Comparison of ENCODE assay signal across 10 cellular contexts in genomic region chr19:13100871-13101589, GRCh38. TPM values are rescaled to one million over a fixed set of nuclear protein-coding genes. Genes with fewer than 3 reads are reported as not detected.
A peak's percentile ranks its signal among the peaks of the same experiment; 100 is the strongest.
DNase-seq lines count a peak whose midpoint lies in the region; ATAC-seq, FAIRE-seq and TF ChIP-seq lines count a peak whose summit lies in the region.
"Had no signal": no experiment of that assay in that cellular context is flagged by ENCODE, and none has a peak within 500 bp of the region (broad histone marks: within the 10 kb centered on the region; RNA-seq: fewer than 3 reads in every experiment).

No MANE protein-coding gene starts in this region.

- H3K9me1 ChIP-seq in K562 (ENCODE audit: control insufficient read depth, insufficient read depth, low read length), result no peaks in the 10 kb centered on the region

- H3K9me3 ChIP-seq in H9 (ENCODE audit: control insufficient read depth, low read depth, low read length) (no peaks in the 10 kb centered on the region), K562 (replicated peaks; ENCODE audit: control insufficient read depth, insufficient read depth, low read depth, low read length) (no peaks in the 10 kb centered on the region), mesodermal cell (ENCODE audit: control insufficient read depth, low read length) (no peaks in the 10 kb centered on the region)

- H3K4me1 Mint-ChIP-seq in H9, result peaks cover 18 to 32% of the 10 kb centered on the region in 2 experiments

- TF ChIP-seq EP300 in K562 (IDR thresholded peaks at IDR 0.05; ENCODE audit: low read length), result no peak

- no peak overlapping the region for H3K14ac ChIP-seq in H9 (ENCODE audit: insufficient read depth, low read length)

- intact Hi-C loops in K562 (cut with micrococcal nuclease), result loop anchor here (10.0 kb wide), 1 partner anchor 134 kb away; no protein-coding TSS in a partner anchor

- CTCF ChIA-PET in K562 (lab: Yijun Ruan, JAX; ENCODE audit: low intra/inter-chr PET ratio), result interaction anchor here (1.2 kb wide), 1 partner anchor 162 kb away, joined by 5 read pairs; no protein-coding TSS in a partner anchor
- CTCF ChIA-PET in GM10248 (lab: Yijun Ruan, JAX), result interaction anchor here (0.7 to 2.7 kb wide), 6 partner anchors 14 to 136 kb away, joined by 3 to 14 read pairs (median 5); no protein-coding TSS in a partner anchor

- ATAC-seq in K562 (peak; percentile 6; the same call in 2 of the 3 replicates), HG02840 (IDR thresholded peaks at IDR 0.05; ENCODE audit: low FRiP score, unreplicated experiment) (no peak)

- POLR2A ChIA-PET in K562 (lab: Yijun Ruan, JAX) (interaction anchor here (0.5 to 3.1 kb wide), 11 partner anchors 11 to 181 kb away, joined by 3 to 16 read pairs (median 3); no protein-coding TSS in a partner anchor), GM10248 (lab: Yijun Ruan, JAX) (interaction anchor here (0.6 to 0.7 kb wide), 2 partner anchors 32 to 54 kb away, joined by 3 to 7 read pairs; no protein-coding TSS in a partner anchor)

- no peak overlapping the region for H2BK120ac ChIP-seq in H9 (ENCODE audit: low read depth, low read length, poor library complexity, severe bottlenecking)

- no peak overlapping the region for H2AK5ac ChIP-seq in H9 (ENCODE audit: insufficient read length, low read length)

- H3K9ac ChIP-seq in H9 (ENCODE audit: extremely low read depth, insufficient read length, low read length), result no peak overlapping the region
- H3K9ac ChIP-seq in K562 (ENCODE audit: insufficient read depth in 1 of 2, low read depth in 2 of 2, low read length in 2 of 2), result peak overlapping the region; percentile 95 to 99

- H3K9me3 Mint-ChIP-seq in H9, result peaks cover 7% of the 10 kb centered on the region in 2 experiments; a peak in 4 of 5 replicates
- H3K9me3 Mint-ChIP-seq: nephron had no signal

- H3T11ph ChIP-seq in H9 (ENCODE audit: low read length), result no peak overlapping the region

- H4K91ac ChIP-seq in H9 (ENCODE audit: insufficient read length, low read depth, low read length), result no peak overlapping the region

- no peak overlapping the region for H4K5ac ChIP-seq in H9 (ENCODE audit: insufficient read length, low read depth, low read length)

- H3K23me2 ChIP-seq in H9 (ENCODE audit: insufficient read length, low read depth, low read length, poor library complexity, severe bottlenecking), result peaks cover 3% of the 10 kb centered on the region

- no peak overlapping the region for H2BK5ac ChIP-seq in H9 (ENCODE audit: insufficient read length, low read length)

- 0 out of 5 replicates have a peak overlapping the region, but pooled peaks of 1 of the 2 experiments have one; percentile 68 for H3K4me3 Mint-ChIP-seq in H9

- H3K23ac ChIP-seq in H9 (ENCODE audit: insufficient read length, low read depth, low read length), result no peak overlapping the region

- no peaks in the 10 kb centered on the region for H3K4me1 ChIP-seq in H9 (ENCODE audit: insufficient read depth, low read length)
- H3K4me1 ChIP-seq in K562 (replicated peaks in 1 of 2; ENCODE audit: control insufficient read depth in 2 of 2, insufficient read depth in 2 of 2, low read length in 2 of 2), result peaks cover 32 to 77% of the 10 kb centered on the region in 2 experiments
- peaks cover 17% of the 10 kb centered on the region for H3K4me1 ChIP-seq in mesodermal cell (ENCODE audit: control insufficient read depth, insufficient read depth, low read length, poor library complexity, severe bottlenecking)

- no peak overlapping the region for H3K27ac ChIP-seq in H9 (ENCODE audit: insufficient read length, low read depth, low read length)
- peak overlapping the region; percentile 98 for H3K27ac ChIP-seq in K562 (ENCODE audit: extremely low read depth, low read depth, low read length)
- H3K27ac ChIP-seq in mesodermal cell (ENCODE audit: low read depth, low read length, severe bottlenecking), result no peak overlapping the region

- no peak overlapping the region for H3K18ac ChIP-seq in H9 (ENCODE audit: insufficient read length, low read depth, low read length)

- no peak overlapping the region for H2BK15ac ChIP-seq in H9 (ENCODE audit: low read depth, low read length)

- H3K79me2 ChIP-seq in H9 (ENCODE audit: insufficient read depth, low read length) (no peaks in the 10 kb centered on the region), K562 (ENCODE audit: control insufficient read depth, insufficient read depth, low read length) (peaks cover 60% of the 10 kb centered on the region)

- in situ Hi-C loops in K562 (cut with MboI), result no loop called here

- H2BK20ac ChIP-seq in H9 (ENCODE audit: low read depth, low read length, poor library complexity, severe bottlenecking), result no peak overlapping the region

- H3K36me3 ChIP-seq in K562 (ENCODE audit: control insufficient read depth, insufficient read depth, low read length) (peaks cover 44% of the 10 kb centered on the region), mesodermal cell (ENCODE audit: control insufficient read depth, insufficient read depth, low read length) (peaks cover 13% of the 10 kb centered on the region)

- H2BK12ac ChIP-seq in H9 (ENCODE audit: insufficient read length, low read depth, low read length), result no peak overlapping the region

- TF ChIP-seq RAD21 in K562 (CRISPR knock-in tag; conservative IDR thresholded peaks at IDR 0.05 in 1 of 2, IDR thresholded peaks at IDR 0.05 in 1 of 2), result peak; percentile 44 to 62

- peak; percentile 31 for TF ChIP-seq CTCF in AG10803 (conservative IDR thresholded peaks at IDR 0.05; ENCODE audit: low read length)
- TF ChIP-seq CTCF in H9 (conservative IDR thresholded peaks at IDR 0.05), result peak; percentile 62
- peak; percentile 84 to 97 (median 94) for TF ChIP-seq CTCF in K562 (IDR thresholded peaks at IDR 0.05 in 2 of 3, conservative IDR thresholded peaks at IDR 0.05 in 1 of 3; ENCODE audit: insufficient read depth in 2 of 3, low read depth in 1 of 3, low read length in 3 of 3)
- TF ChIP-seq CTCF in GM10248 (IDR thresholded peaks at IDR 0.05; ENCODE audit: control extremely low read depth, extremely low read depth, low read depth, missing control alignments), result no peak

- H4K20me1 ChIP-seq in H9 (ENCODE audit: control insufficient read depth, insufficient read depth, insufficient read length), result peaks cover 3% of the 10 kb centered on the region
- H4K20me1 ChIP-seq in K562 (replicated peaks; ENCODE audit: control insufficient read depth, insufficient read depth, low read length), result no peaks in the 10 kb centered on the region

- H3K56ac ChIP-seq in H9 (ENCODE audit: insufficient read length, low read depth, low read length), result no peak overlapping the region

- H3K27ac Mint-ChIP-seq in H9, result no peak overlapping the region
- H3K27ac Mint-ChIP-seq: nephron had no signal

- BruUV-seq in K562 (replicated peaks; lab: Mats Ljungman, UMichigan), result no TSS peak

- H3K27me3 ChIP-seq in H9 (ENCODE audit: insufficient read depth, low read length) (peaks cover 33% of the 10 kb centered on the region; the same call in 1 of the 2 replicates), K562 (ENCODE audit: control insufficient read depth in 2 of 2, insufficient read depth in 2 of 2, low read length in 2 of 2) (no peaks in the 10 kb centered on the region)

- no peak overlapping the region for H3K4me2 ChIP-seq in H9 (ENCODE audit: insufficient read depth, insufficient read length, low read length)
- peak overlapping the region; percentile 99 for H3K4me2 ChIP-seq in K562 (ENCODE audit: insufficient read depth, low read length)

- H2AFZ ChIP-seq in H9 (ENCODE audit: low read length), result no peak overlapping the region
- H2AFZ ChIP-seq in K562 (ENCODE audit: low read depth, low read length), result no peak overlapping the region

- WGBS in H9 (ENCODE audit: extremely low coverage, insufficient read length, low lambda C conversion rate), result no CpG with 5 or more reads among the region's 18 CpGs
- WGBS in K562 (ENCODE audit: insufficient coverage, low coverage, missing lambda C conversion rate), result 12% methylated on average over 11 of the region's 18 CpGs
- 82 to 85% methylated on average over 14 to 15 of the region's 18 CpGs for WGBS in mesodermal cell (ENCODE audit: insufficient coverage in 2 of 2), 2 experiments

- DNase-seq in AG10803 (ENCODE audit: low read depth) (no peak), H9 (no peak), K562 (ENCODE audit: extremely low read depth in 1 of 4, low spot score in 3 of 4) (peak; percentile 56 to 81 (median 61)), GM19239 (ENCODE audit: insufficient read length, low spot score) (no peak), LoVo (ENCODE audit: low spot score) (no peak), GM10248 (ENCODE audit: extremely low spot score) (no peak)

- no peak overlapping the region for H3K4me3 ChIP-seq in AG10803 (ENCODE audit: low read length)
- peak overlapping the region; percentile 98 for H3K4me3 ChIP-seq in K562
- H3K4me3 ChIP-seq in mesodermal cell (ENCODE audit: extremely low read depth, insufficient read depth, low read length, poor library complexity, severe bottlenecking), result peak overlapping the region; percentile 35

- FAIRE-seq in K562 (lab: Jason Lieb, UNC) (peak; percentile 51), GM19239 (lab: Jason Lieb, UNC) (no peak)

- no peaks in the 10 kb centered on the region for H3K79me1 ChIP-seq in H9 (ENCODE audit: insufficient read depth, low read depth, low read length, poor library complexity, severe bottlenecking)

- H3K36me3 Mint-ChIP-seq in H9 (ENCODE audit: insufficient read depth in 1 of 3, low read depth in 3 of 3), result peaks cover 0 to 3% (median 2%) of the 10 kb centered on the region in 3 experiments; a peak in 3 of 7 replicates

- TF ChIP-seq POLR2A in K562 (conservative IDR thresholded peaks at IDR 0.05), result peak; percentile 31; the same call in 1 of the 2 replicates

- peaks cover 66% of the 10 kb centered on the region for H3K27me3 Mint-ChIP-seq in H9 (ENCODE audit: low read depth)

- no peak overlapping the region for H4K8ac ChIP-seq in H9 (replicated peaks; ENCODE audit: insufficient read length, low read depth, low read length)

- no peak overlapping the region for H3K4ac ChIP-seq in H9 (ENCODE audit: low read depth, low read length)

RNA-seq across cellular contexts. Expression of gene LYL1, which starts 1.6 kb away (rescaled TPM):
- 0.63 and 0.86 TPM in 2 replicates for total RNA-seq in H9 (2021)
- total RNA-seq in K562 (2011; cell fraction: chromatin; rRNA removed; ENCODE audit: low replicate concordance), result 54.5 and 112 TPM in 2 replicates
- total RNA-seq in K562 (2011; cell fraction: nucleolus; rRNA removed), result 105 and 123 TPM in 2 replicates
- 74.6 and 89.7 TPM in 2 replicates for total RNA-seq in K562 (2011; cell fraction: nucleoplasm; rRNA removed)
- 266 and 312 TPM in 2 replicates for total RNA-seq in K562 (2014; rRNA removed)
- 13.2 and 17.7 TPM in 2 replicates for total RNA-seq in K562 (2014; rRNA removed; fragmentation: Illumina TruSeq; extraction: Trizol)
- total RNA-seq in K562 (2015; rRNA removed; fragmentation: Illumina TruSeq; extraction: Trizol), result 89.9 and 108 TPM in 2 replicates
- 216 and 218 TPM in 2 replicates for total RNA-seq in K562 (2021)
- polyA plus RNA-seq in K562 (2011; rRNA removed), result 34.0 and 47.0 TPM in 2 replicates
- polyA plus RNA-seq in K562 (2011; cell fraction: cytosol; rRNA removed), result 73.1 and 246 TPM in 2 replicates
- polyA plus RNA-seq in K562 (2011; cell fraction: nucleus; rRNA removed), result 76.6 and 132 TPM in 2 replicates
- polyA plus RNA-seq in K562 (2012), result 144 and 229 TPM in 2 replicates
- polyA plus RNA-seq in K562 (2014; fragmentation: Illumina TruSeq; extraction: Trizol), result 17.8 and 71.5 TPM in 2 replicates
- polyA plus RNA-seq in K562 (2014; fragmentation: Nextera tagmentation; extraction: Ambion mirVana), result 1 to 10 TPM; 1.3 to 1.6 TPM
- 165 and 175 TPM in 2 replicates for polyA plus RNA-seq in K562 (2014; rRNA removed)
- polyA minus RNA-seq in K562 (2011; rRNA and poly(A)+ RNA removed), result 12.7 and 14.2 TPM in 2 replicates
- polyA minus RNA-seq in K562 (2011; cell fraction: cytosol; rRNA and poly(A)+ RNA removed), result 46.0 and 79.3 TPM in 2 replicates
- 37.4 and 52.3 TPM in 2 replicates for polyA minus RNA-seq in K562 (2011; cell fraction: nucleus; rRNA and poly(A)+ RNA removed)
- 14.3 TPM for polyA plus RNA-seq in mesodermal cell (2013, experiment 1 of 2)
- 10.6 TPM for polyA plus RNA-seq in mesodermal cell (2013, experiment 2 of 2)
- total RNA-seq: LHCN-M2 had no signal

RNA-seq across cellular contexts. Expression of gene TRMT1, which starts 15.5 kb away (rescaled TPM):
- total RNA-seq in H9 (2021), result 92.8 and 95.7 TPM in 2 replicates
- 73.3 and 179 TPM in 2 replicates for total RNA-seq in K562 (2011; cell fraction: chromatin; rRNA removed; ENCODE audit: low replicate concordance)
- total RNA-seq in K562 (2011; cell fraction: nucleolus; rRNA removed), result 168 and 175 TPM in 2 replicates
- 79.0 and 80.0 TPM in 2 replicates for total RNA-seq in K562 (2011; cell fraction: nucleoplasm; rRNA removed)
- total RNA-seq in K562 (2014; rRNA removed), result 89.1 and 113 TPM in 2 replicates
- 25.8 and 42.9 TPM in 2 replicates for total RNA-seq in K562 (2014; rRNA removed; fragmentation: Illumina TruSeq; extraction: Trizol)
- total RNA-seq in K562 (2015; rRNA removed; fragmentation: Illumina TruSeq; extraction: Trizol), result 54.3 and 60.2 TPM in 2 replicates
- total RNA-seq in K562 (2021), result 118 TPM in 2 replicates
- 44.1 and 53.3 TPM in 2 replicates for polyA plus RNA-seq in K562 (2011; rRNA removed)
- polyA plus RNA-seq in K562 (2011; cell fraction: cytosol; rRNA removed), result 39.2 and 80.0 TPM in 2 replicates
- polyA plus RNA-seq in K562 (2011; cell fraction: nucleus; rRNA removed), result 282 and 531 TPM in 2 replicates
- 59.6 and 77.8 TPM in 2 replicates for polyA plus RNA-seq in K562 (2012)
- 84.8 and 96.2 TPM in 2 replicates for polyA plus RNA-seq in K562 (2014; fragmentation: Illumina TruSeq; extraction: Trizol)
- 10 to 100 TPM in 1 of 2 experiments, 1 to 10 TPM in 1; 5.8 to 10.9 TPM for polyA plus RNA-seq in K562 (2014; fragmentation: Nextera tagmentation; extraction: Ambion mirVana)
- polyA plus RNA-seq in K562 (2014; rRNA removed), result 155 and 158 TPM in 2 replicates
- polyA minus RNA-seq in K562 (2011; rRNA and poly(A)+ RNA removed), result 23.7 and 27.9 TPM in 2 replicates
- polyA minus RNA-seq in K562 (2011; cell fraction: cytosol; rRNA and poly(A)+ RNA removed), result 49.3 and 51.7 TPM in 2 replicates
- 50.5 and 77.3 TPM in 2 replicates for polyA minus RNA-seq in K562 (2011; cell fraction: nucleus; rRNA and poly(A)+ RNA removed)
- 36.2 TPM for polyA plus RNA-seq in mesodermal cell (2013, experiment 1 of 2)
- polyA plus RNA-seq in mesodermal cell (2013, experiment 2 of 2), result 27.4 TPM

RNA-seq across cellular contexts. Expression of gene NACC1, which starts 17.0 kb away (rescaled TPM):
- total RNA-seq in H9 (2021), result 198 and 210 TPM in 2 replicates
- 31.6 and 133 TPM in 2 replicates for total RNA-seq in K562 (2011; cell fraction: chromatin; rRNA removed; ENCODE audit: low replicate concordance)
- total RNA-seq in K562 (2011; cell fraction: nucleolus; rRNA removed), result 77.5 and 89.6 TPM in 2 replicates
- total RNA-seq in K562 (2011; cell fraction: nucleoplasm; rRNA removed), result 35.3 and 45.1 TPM in 2 replicates
- 62.4 and 85.7 TPM in 2 replicates for total RNA-seq in K562 (2014; rRNA removed)
- 9.1 and 9.5 TPM in 2 replicates for total RNA-seq in K562 (2014; rRNA removed; fragmentation: Illumina TruSeq; extraction: Trizol)
- 40.2 and 46.8 TPM in 2 replicates for total RNA-seq in K562 (2015; rRNA removed; fragmentation: Illumina TruSeq; extraction: Trizol)
- 93.0 and 96.6 TPM in 2 replicates for total RNA-seq in K562 (2021)
- polyA plus RNA-seq in K562 (2011; rRNA removed), result 25.8 and 49.0 TPM in 2 replicates
- 59.4 and 222 TPM in 2 replicates for polyA plus RNA-seq in K562 (2011; cell fraction: cytosol; rRNA removed)
- polyA plus RNA-seq in K562 (2011; cell fraction: nucleus; rRNA removed), result 52.2 and 123 TPM in 2 replicates
- 35.2 and 37.0 TPM in 2 replicates for polyA plus RNA-seq in K562 (2012)
- 23.2 and 90.7 TPM in 2 replicates for polyA plus RNA-seq in K562 (2014; fragmentation: Illumina TruSeq; extraction: Trizol)
- under 1 TPM; 0.04 to 0.17 TPM for polyA plus RNA-seq in K562 (2014; fragmentation: Nextera tagmentation; extraction: Ambion mirVana)
- 46.1 and 68.1 TPM in 2 replicates for polyA plus RNA-seq in K562 (2014; rRNA removed)
- polyA minus RNA-seq in K562 (2011; rRNA and poly(A)+ RNA removed), result 17.9 and 39.8 TPM in 2 replicates
- polyA minus RNA-seq in K562 (2011; cell fraction: cytosol; rRNA and poly(A)+ RNA removed), result 67.5 and 79.0 TPM in 2 replicates
- 16.6 and 18.0 TPM in 2 replicates for polyA minus RNA-seq in K562 (2011; cell fraction: nucleus; rRNA and poly(A)+ RNA removed)
- polyA plus RNA-seq in mesodermal cell (2013, experiment 1 of 2), result 60.4 TPM
- 40.7 TPM for polyA plus RNA-seq in mesodermal cell (2013, experiment 2 of 2)

RNA-seq across cellular contexts. Expression of gene STX10, which starts 49.1 kb away (rescaled TPM):
- total RNA-seq in H9 (2021), result 39.4 and 40.5 TPM in 2 replicates
- total RNA-seq in K562 (2011; cell fraction: chromatin; rRNA removed; ENCODE audit: low replicate concordance), result 25.6 and 67.7 TPM in 2 replicates
- total RNA-seq in K562 (2011; cell fraction: nucleolus; rRNA removed), result 56.9 and 60.3 TPM in 2 replicates
- 42.4 and 42.7 TPM in 2 replicates for total RNA-seq in K562 (2011; cell fraction: nucleoplasm; rRNA removed)
- total RNA-seq in K562 (2014; rRNA removed), result 57.8 and 59.2 TPM in 2 replicates
- total RNA-seq in K562 (2014; rRNA removed; fragmentation: Illumina TruSeq; extraction: Trizol), result 12.6 and 19.0 TPM in 2 replicates
- total RNA-seq in K562 (2015; rRNA removed; fragmentation: Illumina TruSeq; extraction: Trizol), result 31.0 and 33.9 TPM in 2 replicates
- 39.6 and 41.6 TPM in 2 replicates for total RNA-seq in K562 (2021)
- 46.6 and 77.4 TPM in 2 replicates for polyA plus RNA-seq in K562 (2011; rRNA removed)
- polyA plus RNA-seq in K562 (2011; cell fraction: cytosol; rRNA removed), result 62.2 and 72.6 TPM in 2 replicates
- 159 and 172 TPM in 2 replicates for polyA plus RNA-seq in K562 (2011; cell fraction: nucleus; rRNA removed)
- 46.6 and 75.7 TPM in 2 replicates for polyA plus RNA-seq in K562 (2012)
- 30.3 and 35.2 TPM in 2 replicates for polyA plus RNA-seq in K562 (2014; fragmentation: Illumina TruSeq; extraction: Trizol)
- polyA plus RNA-seq in K562 (2014; fragmentation: Nextera tagmentation; extraction: Ambion mirVana), result 1 to 10 TPM in 1 of 2 experiments, under 1 TPM in 1; 0.51 to 1.7 TPM
- polyA plus RNA-seq in K562 (2014; rRNA removed), result 66.3 and 78.0 TPM in 2 replicates
- polyA minus RNA-seq in K562 (2011; rRNA and poly(A)+ RNA removed), result 12.8 and 14.0 TPM in 2 replicates
- polyA minus RNA-seq in K562 (2011; cell fraction: cytosol; rRNA and poly(A)+ RNA removed), result 14.0 and 15.9 TPM in 2 replicates
- polyA minus RNA-seq in K562 (2011; cell fraction: nucleus; rRNA and poly(A)+ RNA removed), result 10.5 and 19.3 TPM in 2 replicates
- 45.6 TPM for polyA plus RNA-seq in mesodermal cell (2013, experiment 1 of 2)
- polyA plus RNA-seq in mesodermal cell (2013, experiment 2 of 2), result 36.3 TPM

RNA-seq across cellular contexts. Expression of gene IER2, which starts 49.2 kb away (rescaled TPM):
- total RNA-seq in H9 (2021), result 160 and 165 TPM in 2 replicates
- total RNA-seq in K562 (2011; cell fraction: chromatin; rRNA removed; ENCODE audit: low replicate concordance), result 67.1 and 140 TPM in 2 replicates
- total RNA-seq in K562 (2011; cell fraction: nucleolus; rRNA removed), result 139 and 159 TPM in 2 replicates
- total RNA-seq in K562 (2011; cell fraction: nucleoplasm; rRNA removed), result 90.2 and 96.9 TPM in 2 replicates
- 84.5 and 134 TPM in 2 replicates for total RNA-seq in K562 (2014; rRNA removed)
- total RNA-seq in K562 (2014; rRNA removed; fragmentation: Illumina TruSeq; extraction: Trizol), result 23.6 and 24.4 TPM in 2 replicates
- total RNA-seq in K562 (2015; rRNA removed; fragmentation: Illumina TruSeq; extraction: Trizol), result 14.8 and 17.4 TPM in 2 replicates
- 205 and 214 TPM in 2 replicates for total RNA-seq in K562 (2021)
- 23.7 and 32.9 TPM in 2 replicates for polyA plus RNA-seq in K562 (2011; rRNA removed)
- polyA plus RNA-seq in K562 (2011; cell fraction: cytosol; rRNA removed), result 37.6 and 91.2 TPM in 2 replicates
- 112 and 193 TPM in 2 replicates for polyA plus RNA-seq in K562 (2011; cell fraction: nucleus; rRNA removed)
- polyA plus RNA-seq in K562 (2012), result 158 and 169 TPM in 2 replicates
- polyA plus RNA-seq in K562 (2014; fragmentation: Illumina TruSeq; extraction: Trizol), result 35.5 and 67.9 TPM in 2 replicates
- polyA plus RNA-seq in K562 (2014; fragmentation: Nextera tagmentation; extraction: Ambion mirVana), result 1 to 10 TPM; 4.5 to 5.1 TPM
- 127 and 140 TPM in 2 replicates for polyA plus RNA-seq in K562 (2014; rRNA removed)
- 8.8 and 9.1 TPM in 2 replicates for polyA minus RNA-seq in K562 (2011; rRNA and poly(A)+ RNA removed)
- 38.4 and 48.8 TPM in 2 replicates for polyA minus RNA-seq in K562 (2011; cell fraction: cytosol; rRNA and poly(A)+ RNA removed)
- 39.2 and 41.5 TPM in 2 replicates for polyA minus RNA-seq in K562 (2011; cell fraction: nucleus; rRNA and poly(A)+ RNA removed)
- polyA plus RNA-seq in mesodermal cell (2013, experiment 1 of 2), result 106 TPM
- 66.8 TPM for polyA plus RNA-seq in mesodermal cell (2013, experiment 2 of 2)

Comparison
In these comparisons a context has a peak if more than half of its experiments do, and no peak if none do; other contexts are left out.
1. DNase-seq: peak in K562 (4 of 4); none in AG10803 (single experiment), H9 (single experiment), GM19239 (single experiment), LoVo (single experiment) and GM10248 (single experiment).